9 cellular contexts compared by ENCODE assay signal in genomic region chr3:64267774-64268604, GRCh38. TPM values are rescaled to one million over a fixed set of nuclear protein-coding genes. Genes with fewer than 3 reads are reported as not detected.
A peak's percentile ranks its signal among the peaks of the same experiment; 100 is the strongest.
DNase-seq lines count a peak whose midpoint lies in the region; ATAC-seq, FAIRE-seq and TF ChIP-seq lines count a peak whose summit lies in the region.
"Had no signal": no experiment of that assay in that cellular context is flagged by ENCODE, and none has a peak within 500 bp of the region (broad histone marks: within the 10 kb centered on the region; RNA-seq: fewer than 3 reads in every experiment).

No MANE protein-coding gene starts in this region.

- TF ChIP-seq CTCF in bronchial epithelial cell (IDR thresholded peaks at IDR 0.05; ENCODE audit: insufficient read depth, low read length, severe bottlenecking), result no peak

- no peaks in the 10 kb centered on the region for H3K36me3 Mint-ChIP-seq in activated naive CD8-positive, alpha-beta T cell treated with anti-CD3 and anti-CD28 coated beads, Interleukin-2, amount 50 U/mL, for 24 hours (ENCODE audit: low read depth)

- H3K27ac Mint-ChIP-seq in activated naive CD8-positive, alpha-beta T cell treated with anti-CD3 and anti-CD28 coated beads, Interleukin-2, amount 50 U/mL, for 24 hours, result no peak overlapping the region

- no peaks in the 10 kb centered on the region for H3K4me1 Mint-ChIP-seq in activated naive CD8-positive, alpha-beta T cell treated with anti-CD3 and anti-CD28 coated beads, Interleukin-2, amount 50 U/mL, for 24 hours

- no peak for FAIRE-seq in bronchial epithelial cell (lab: Jason Lieb, UNC)

- ATAC-seq in activated naive CD8-positive, alpha-beta T cell treated with anti-CD3 and anti-CD28 coated beads, Interleukin-2, amount 50 U/mL, for 24 hours, result no peak
- ATAC-seq in GM18907 (IDR thresholded peaks at IDR 0.05; ENCODE audit: unreplicated experiment), result no peak

- H3K27me3 ChIP-seq in bronchial epithelial cell (ENCODE audit: control insufficient read depth, insufficient read depth, low read length) (no peaks in the 10 kb centered on the region), iPS-18a (ENCODE audit: control insufficient read depth, insufficient read depth, low read length) (no peaks in the 10 kb centered on the region)

- H3K4me3 ChIP-seq in bronchial epithelial cell (ENCODE audit: low read depth, low read length) (peak overlapping the region; percentile 57), iPS-18a (ENCODE audit: low read length) (peak overlapping the region; percentile 53)

- H3K9me3 Mint-ChIP-seq in activated naive CD8-positive, alpha-beta T cell treated with anti-CD3 and anti-CD28 coated beads, Interleukin-2, amount 50 U/mL, for 24 hours, result peaks cover 5% of the 10 kb centered on the region

- DNase-seq in GM04503 (ENCODE audit: low read depth) (peak; percentile 30), bronchial epithelial cell (ENCODE audit: low read depth) (peak; percentile 64), retina (peak; percentile 63)
- no peak for DNase-seq in activated CD4-positive, CD25-positive, alpha-beta regulatory T cell (lab: John Stamatoyannopoulos, UW)
- DNase-seq in activated effector memory CD4-positive, alpha-beta T cell treated with Interleukin-2 at 50 U/mL for 16 hours, result no peak
- no peak for DNase-seq in activated naive CD8-positive, alpha-beta T cell treated with anti-CD3 and anti-CD28 coated beads, Interleukin-2, amount 50 U/mL, for 24 hours
- DNase-seq: T-helper 9 cell had no signal

- peaks cover 17% of the 10 kb centered on the region for H3K27me3 Mint-ChIP-seq in activated naive CD8-positive, alpha-beta T cell treated with anti-CD3 and anti-CD28 coated beads, Interleukin-2, amount 50 U/mL, for 24 hours

- H3K9ac ChIP-seq in iPS-18a (ENCODE audit: low read length), result peak overlapping the region; percentile 16

- peaks cover 30% of the 10 kb centered on the region for H3K4me1 ChIP-seq in iPS-18a (ENCODE audit: control insufficient read depth, low read depth, low read length)

- H3K9me3 ChIP-seq in iPS-18a (ENCODE audit: control insufficient read depth, low read depth, low read length), result no peaks in the 10 kb centered on the region

- no peak overlapping the region for H3K27ac ChIP-seq in iPS-18a (ENCODE audit: low read length)

- no peak overlapping the region for H3K4me3 Mint-ChIP-seq in activated naive CD8-positive, alpha-beta T cell treated with anti-CD3 and anti-CD28 coated beads, Interleukin-2, amount 50 U/mL, for 24 hours

- H3K36me3 ChIP-seq in bronchial epithelial cell (ENCODE audit: control insufficient read depth, insufficient read depth, low read length) (no peaks in the 10 kb centered on the region), iPS-18a (ENCODE audit: control insufficient read depth, low read depth, low read length) (no peaks in the 10 kb centered on the region)

RNA-seq across cellular contexts. Expression of gene PRICKLE2, which starts 42.7 kb away (rescaled TPM):
- 1.4 and 2.4 TPM in 2 replicates for total RNA-seq in bronchial epithelial cell

Comparison
In these comparisons a context has a peak if more than half of its experiments do, and no peak if none do; other contexts are left out.
1. DNase-seq: peak in GM04503 (single experiment), bronchial epithelial cell (single experiment) and retina (single experiment); none in activated CD4-positive, CD25-positive, alpha-beta regulatory T cell (0 of 4), activated effector memory CD4-positive, alpha-beta T cell treated with Interleukin-2 at 50 U/mL for 16 hours (single experiment) and activated naive CD8-positive, alpha-beta T cell treated with anti-CD3 and anti-CD28 coated beads, Interleukin-2, amount 50 U/mL, for 24 hours (single experiment).